In the genomic region with DNA sequence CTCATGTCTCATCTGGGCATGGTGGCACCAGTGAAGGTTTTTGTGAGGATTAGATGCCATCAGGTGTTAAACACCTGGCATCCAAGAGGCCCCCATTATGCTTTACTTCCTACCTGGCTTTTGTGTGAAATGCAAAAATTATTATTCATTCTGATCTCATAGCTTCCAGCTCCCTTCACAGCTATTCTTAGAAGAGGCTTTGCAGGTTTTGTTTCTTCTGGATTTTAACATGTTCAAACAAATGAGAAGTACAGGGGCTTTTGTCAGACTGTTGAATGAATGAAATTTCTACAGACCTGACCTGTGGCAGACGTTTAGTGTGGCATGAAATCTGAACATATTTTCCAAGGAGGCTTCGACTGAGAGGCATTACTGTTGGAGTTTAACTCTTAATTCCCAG, we compare ENCODE assay signal across 28 cellular contexts.
"Had no signal": no experiment of that assay in that cellular context is flagged by ENCODE, and none has a peak within 500 bp of the region (broad histone marks: within the 10 kb centered on the region; RNA-seq: fewer than 3 reads in every experiment).

No MANE protein-coding gene starts in this region.

- H3K27ac ChIP-seq: adrenal gland had no signal

- DNase-seq: activated CD4-positive, alpha-beta T cell treated with anti-CD3 and anti-CD28 coated beads, Interleukin-2, amount 10 ng/mL, durations not matched to agents 24 days and 14 days; activated CD4-positive, alpha-beta T cell treated with anti-CD3 and anti-CD28 coated beads, Interleukin-2, amount 50 U/mL, for 4 hours; activated CD4-positive, CD25-positive, alpha-beta regulatory T cell; activated CD8-positive, alpha-beta T cell treated with anti-CD3 and anti-CD28 coated beads for 36 hours; activated gamma-delta T cell; activated naive CD4-positive, alpha-beta T cell treated with Interleukin-2 at 50 U/mL for 16 hours; activated T-cell treated with anti-CD3 and anti-CD28 coated beads, Interleukin-2, amount 50 U/mL, for 1 hour; adrenal gland; NCI-H1105; NCI-H1417 treated with DMSO at 0.1 percent for 48 hours; NCI-H187 treated with DMSO at 0.1 percent for 48 hours; NCI-H2081; NCI-H2171 treated with DMSO at 0.1 percent for 48 hours; NCI-H2227 treated with DMSO at 0.1 percent for 48 hours; NCI-H446; NCI-H524 treated with DMSO at 0.1 percent for 48 hours; SIG-M5; T-helper 1 cell; T-helper 2 cell; T-helper 9 cell had no signal

- ATAC-seq: activated CD8-positive, alpha-beta T cell treated with anti-CD3 and anti-CD28 coated beads for 36 hours; activated naive CD4-positive, alpha-beta T cell treated with anti-CD3 and anti-CD28 coated beads, Interleukin-2, amount 50 U/mL, for 72 hours; K562; Panc1; Right ventricle myocardium inferior; SK-N-SH treated with all-trans-retinoic acid at 6 μM for 48 hours had no signal

- FAIRE-seq: K562 had no signal

- H3K36me3 Mint-ChIP-seq: activated naive CD4-positive, alpha-beta T cell treated with anti-CD3 and anti-CD28 coated beads, Interleukin-2, amount 50 U/mL, for 72 hours; brain had no signal

- H3K9me3 Mint-ChIP-seq: activated CD4-positive, alpha-beta T cell treated with anti-CD3 and anti-CD28 coated beads, Interleukin-2, amount 10 ng/mL, durations not matched to agents 24 days and 14 days; activated CD8-positive, alpha-beta T cell treated with anti-CD3 and anti-CD28 coated beads for 36 hours; activated naive CD4-positive, alpha-beta T cell treated with anti-CD3 and anti-CD28 coated beads, Interleukin-2, amount 50 U/mL, for 72 hours; activated T-helper 2 cell treated with anti-CD3 and anti-CD28 coated beads, Interferon-gamma antibody, Interleukin-2, Interleukin-4, amounts not matched to agents 10 μg/mL and 5 μg/mL and 100 μg/mL, durations not matched to agents 14 hours and 24 hours and 36 hours; brain; central memory CD8-positive, alpha-beta T cell had no signal

- H3K27me3 ChIP-seq: adrenal gland had no signal

- H3K4me1 ChIP-seq: adrenal gland had no signal

- H3K27ac Mint-ChIP-seq: activated CD4-positive, alpha-beta T cell treated with anti-CD3 and anti-CD28 coated beads, Interleukin-2, amount 10 ng/mL, durations not matched to agents 24 days and 14 days; activated CD8-positive, alpha-beta T cell treated with anti-CD3 and anti-CD28 coated beads for 36 hours; activated naive CD4-positive, alpha-beta T cell treated with anti-CD3 and anti-CD28 coated beads, Interleukin-2, amount 50 U/mL, for 72 hours; activated T-helper 2 cell treated with anti-CD3 and anti-CD28 coated beads, Interferon-gamma antibody, Interleukin-2, Interleukin-4, amounts not matched to agents 10 μg/mL and 5 μg/mL and 100 μg/mL, durations not matched to agents 14 hours and 24 hours and 36 hours; brain had no signal

- H3K36me3 ChIP-seq: adrenal gland had no signal

- H3K4me3 Mint-ChIP-seq: activated CD4-positive, alpha-beta T cell treated with anti-CD3 and anti-CD28 coated beads, Interleukin-2, amount 10 ng/mL, durations not matched to agents 24 days and 14 days; activated CD8-positive, alpha-beta T cell treated with anti-CD3 and anti-CD28 coated beads for 36 hours; brain; central memory CD8-positive, alpha-beta T cell had no signal

- H3K4me3 ChIP-seq: adrenal gland, K562 had no signal

- H3K9me3 ChIP-seq: adrenal gland had no signal

- H3K27me3 Mint-ChIP-seq: activated CD4-positive, alpha-beta T cell treated with anti-CD3 and anti-CD28 coated beads, Interleukin-2, amount 10 ng/mL, durations not matched to agents 24 days and 14 days; activated CD8-positive, alpha-beta T cell treated with anti-CD3 and anti-CD28 coated beads for 36 hours; brain; central memory CD8-positive, alpha-beta T cell had no signal

- H3K4me1 Mint-ChIP-seq: brain; central memory CD8-positive, alpha-beta T cell had no signal
